Comparison of ENCODE assay signal across 10 cellular contexts in the genomic region with DNA sequence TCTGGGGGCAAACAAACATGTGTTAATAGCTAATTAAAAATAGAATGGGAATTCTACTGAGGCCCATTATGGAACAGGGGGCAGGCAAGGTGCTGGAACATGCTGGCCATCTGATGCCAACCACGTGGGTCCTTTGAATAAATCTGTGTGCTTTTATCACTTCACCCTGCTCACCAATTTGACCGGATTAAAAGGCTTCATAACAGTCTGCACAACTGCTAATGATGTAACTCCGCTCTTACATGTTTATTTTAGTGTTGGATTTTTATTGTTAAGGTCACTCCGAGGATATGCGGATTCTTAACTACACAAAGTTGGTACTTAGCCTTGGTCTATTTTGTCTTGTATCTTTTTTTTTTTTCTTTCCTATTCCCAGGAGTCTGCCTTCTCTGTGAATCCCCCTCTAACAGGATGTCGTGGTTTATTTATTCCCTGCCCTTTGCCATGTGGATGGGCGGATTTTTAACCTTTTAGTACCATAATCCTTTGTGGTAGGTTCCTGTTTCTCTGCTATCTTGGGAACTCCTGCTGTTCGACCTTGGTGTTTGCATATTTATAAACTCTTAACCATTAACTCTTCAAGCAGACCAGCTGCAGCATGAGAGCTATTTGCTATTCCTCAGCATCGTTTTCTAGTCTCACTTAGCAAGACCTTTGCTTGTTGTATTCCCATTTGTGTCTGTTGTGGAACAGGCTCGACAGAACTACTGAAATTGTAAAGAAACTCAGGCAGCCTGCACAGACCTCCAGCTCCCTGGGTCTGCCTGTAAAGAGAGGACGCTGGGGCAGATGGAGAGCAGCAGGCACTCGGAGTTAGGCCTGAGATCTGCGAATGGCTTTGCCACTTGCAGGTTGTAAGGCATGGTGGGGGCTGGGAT. TPM values are rescaled to one million over a fixed set of nuclear protein-coding genes. Genes with fewer than 3 reads are reported as not detected.
A peak's percentile ranks its signal among the peaks of the same experiment; 100 is the strongest.
DNase-seq lines count a peak whose midpoint lies in the region; ATAC-seq and TF ChIP-seq lines count a peak whose summit lies in the region.
"Had no signal": no experiment of that assay in that cellular context is flagged by ENCODE, and none has a peak within 500 bp of the region (broad histone marks: within the 10 kb centered on the region; RNA-seq: fewer than 3 reads in every experiment).

No MANE protein-coding gene starts in this region.

- no peak overlapping the region for H3K4ac ChIP-seq in mesendoderm (ENCODE audit: low read depth, low read length)

- H3K56ac ChIP-seq in mesendoderm (ENCODE audit: low read length) = peak overlapping the region; percentile 25

- DNase-seq in adrenal gland (no peak), mesendoderm (peak; percentile 73), NCI-H2081 (lab: John Stamatoyannopoulos, UW) (no peak), SKM-1 (lab: John Stamatoyannopoulos, UW; ENCODE audit: unreplicated experiment) (no peak)
- no peak for DNase-seq in activated T-cell treated with anti-CD3 and anti-CD28 coated beads, Interleukin-2, amount 50 U/mL, for 48 hours
- DNase-seq: activated naive CD8-positive, alpha-beta T cell treated with anti-CD3 and anti-CD28 coated beads, Interleukin-2, amount 50 U/mL, for 24 hours; testis had no signal

- H3K27me3 ChIP-seq in adrenal gland (no peaks in the 10 kb centered on the region), mesendoderm (ENCODE audit: insufficient read depth, low read length, poor library complexity) (no peaks in the 10 kb centered on the region)
- H3K27me3 ChIP-seq: testis had no signal

- H3K4me3 ChIP-seq in adrenal gland (no peak overlapping the region), mesendoderm (ENCODE audit: low read length) (no peak overlapping the region)
- H3K4me3 ChIP-seq: testis had no signal

- intact Hi-C loops in adrenal gland (cut with DNase I) = no loop called here

- no peak overlapping the region for H2AK5ac ChIP-seq in mesendoderm (ENCODE audit: low read length)

- H4K5ac ChIP-seq in mesendoderm (ENCODE audit: low read length) = no peak overlapping the region

- H3K36me3 ChIP-seq in adrenal gland (replicated peaks in 1 of 2) = no peaks in the 10 kb centered on the region
- H3K36me3 ChIP-seq in mesendoderm (ENCODE audit: control insufficient read depth, insufficient read depth, low read length) = no peaks in the 10 kb centered on the region

- H3K79me2 ChIP-seq in mesendoderm (ENCODE audit: control insufficient read depth, insufficient read depth, low read length) = no peaks in the 10 kb centered on the region

- TF ChIP-seq CTCF in adrenal gland (IDR thresholded peaks at IDR 0.05) = peak in 2 of 6 experiments; percentile 9 to 26

- no peaks in the 10 kb centered on the region for H3K9me3 ChIP-seq in adrenal gland (replicated peaks in 1 of 3)
- H3K9me3 ChIP-seq: testis had no signal

- H3K4me1 ChIP-seq in adrenal gland (replicated peaks in 1 of 2) (peaks cover 0 to 37% of the 10 kb centered on the region in 2 donors), mesendoderm (ENCODE audit: control insufficient read depth, low read depth, low read length) (peaks cover 17% of the 10 kb centered on the region)

- ATAC-seq in GM18861 (IDR thresholded peaks at IDR 0.05; ENCODE audit: unreplicated experiment) = peak; percentile 82
- peak; percentile 85 for ATAC-seq in HG03354 (IDR thresholded peaks at IDR 0.05; ENCODE audit: poor library complexity, severe bottlenecking, unreplicated experiment)
- no peak for ATAC-seq in HG03025 (IDR thresholded peaks at IDR 0.05; ENCODE audit: low FRiP score, unreplicated experiment)
- ATAC-seq: activated naive CD8-positive, alpha-beta T cell treated with anti-CD3 and anti-CD28 coated beads, Interleukin-2, amount 50 U/mL, for 24 hours had no signal

- peak overlapping the region; percentile 22 for H3K18ac ChIP-seq in mesendoderm (ENCODE audit: low read length)

- no peak overlapping the region for H2BK5ac ChIP-seq in mesendoderm (ENCODE audit: low read length)

- H3K9ac ChIP-seq in mesendoderm (ENCODE audit: low read length) = no peak overlapping the region

- no peak overlapping the region for H3K23ac ChIP-seq in mesendoderm (ENCODE audit: low read length)

- H3K79me1 ChIP-seq in mesendoderm (ENCODE audit: low read length) = no peaks in the 10 kb centered on the region

- no peak overlapping the region for H4K8ac ChIP-seq in mesendoderm (ENCODE audit: low read depth, low read length)

- H3K27ac ChIP-seq in adrenal gland (peak overlapping the region in 3 of 5 donors; percentile 13 to 39 (median 37)), mesendoderm (ENCODE audit: low read depth, low read length) (no peak overlapping the region)
- H3K27ac ChIP-seq: testis had no signal

- WGBS in adrenal gland, 4 donors = 27 to 36% (median 28%) methylated on average over 13 of the region's 13 CpGs
- no CpG with 5 or more reads among the region's 13 CpGs for WGBS in mesendoderm (ENCODE audit: extremely low coverage, insufficient coverage, low lambda C conversion rate)

- H2BK15ac ChIP-seq in mesendoderm (replicated peaks; ENCODE audit: low read depth) = no peak overlapping the region

- no peak overlapping the region for H3K4me2 ChIP-seq in mesendoderm (ENCODE audit: low read length)

- TF ChIP-seq POLR2A in adrenal gland (IDR thresholded peaks at IDR 0.05) = no peak

- H2BK120ac ChIP-seq in mesendoderm (ENCODE audit: low read depth, low read length) = no peak overlapping the region

RNA-seq across cellular contexts. Expression of gene TRIM2, which starts 38.0 kb away (rescaled TPM):
- total RNA-seq in adrenal gland = 10 to 100 TPM; 22.2 to 70.4 (median 47.8) TPM
- 10 to 100 TPM in 2 of 3 donors, 1 to 10 TPM in 1; 6.2 to 58.9 (median 11.9) TPM for polyA plus RNA-seq in adrenal gland
- polyA plus RNA-seq in mesendoderm (2013, experiment 1 of 2) = 13.0 TPM
- polyA plus RNA-seq in mesendoderm (2013, experiment 2 of 2) = 13.2 TPM
